ENCODE assay signal across 1 cellular context in the genomic region with DNA sequence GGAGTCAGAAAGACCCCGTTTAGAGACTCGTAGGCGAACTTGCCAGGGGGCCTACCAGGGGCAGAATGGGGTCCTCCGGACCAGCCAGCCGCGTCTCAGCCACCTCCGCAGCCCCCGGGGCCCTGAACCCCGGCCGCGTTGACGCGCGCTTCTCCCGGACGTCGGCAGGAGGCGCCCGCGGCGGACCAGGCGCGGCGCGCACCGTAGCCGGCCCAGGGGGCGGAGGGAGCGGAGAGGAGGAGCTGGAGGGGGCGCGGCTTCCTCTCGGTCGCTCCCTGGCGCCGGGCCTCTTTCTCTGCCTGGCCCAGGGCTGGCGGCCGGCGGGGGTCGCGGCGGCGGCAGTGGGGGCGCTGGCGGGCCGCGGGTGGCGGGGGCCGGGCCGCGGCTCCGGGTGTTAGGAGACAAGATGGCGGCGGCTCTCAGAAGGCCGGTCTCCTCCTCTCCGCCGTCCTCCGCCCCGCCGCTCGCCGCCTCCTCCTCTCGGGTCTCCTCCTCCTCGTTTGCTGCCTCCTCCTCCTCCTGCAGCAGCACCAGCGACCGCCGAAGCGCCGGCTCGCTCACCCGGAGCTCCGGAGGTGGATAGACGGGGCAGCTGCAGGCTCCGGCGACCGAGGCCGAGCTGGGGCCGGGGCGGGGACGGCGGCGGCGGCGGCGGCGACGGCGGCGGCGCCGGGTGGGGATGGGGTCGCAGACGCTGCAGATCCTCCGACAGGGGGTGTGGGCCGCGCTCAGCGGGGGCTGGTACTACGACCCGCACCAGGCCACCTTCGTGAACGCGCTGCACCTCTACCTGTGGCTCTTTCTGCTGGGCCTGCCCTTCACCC.
TF ChIP-seq lines count a peak whose summit lies in the region.

A gene (plus strand): TSS at position 288 of the 824 bp plus-strand sequence. CDS start 392 bp downstream, at position 680.

TF ChIP-seq in WTC11, 78 proteins besides CTCF, POLR2A, EP300 and RAD21 (continued from another document):
- TF ChIP-seq, protein P1, sequence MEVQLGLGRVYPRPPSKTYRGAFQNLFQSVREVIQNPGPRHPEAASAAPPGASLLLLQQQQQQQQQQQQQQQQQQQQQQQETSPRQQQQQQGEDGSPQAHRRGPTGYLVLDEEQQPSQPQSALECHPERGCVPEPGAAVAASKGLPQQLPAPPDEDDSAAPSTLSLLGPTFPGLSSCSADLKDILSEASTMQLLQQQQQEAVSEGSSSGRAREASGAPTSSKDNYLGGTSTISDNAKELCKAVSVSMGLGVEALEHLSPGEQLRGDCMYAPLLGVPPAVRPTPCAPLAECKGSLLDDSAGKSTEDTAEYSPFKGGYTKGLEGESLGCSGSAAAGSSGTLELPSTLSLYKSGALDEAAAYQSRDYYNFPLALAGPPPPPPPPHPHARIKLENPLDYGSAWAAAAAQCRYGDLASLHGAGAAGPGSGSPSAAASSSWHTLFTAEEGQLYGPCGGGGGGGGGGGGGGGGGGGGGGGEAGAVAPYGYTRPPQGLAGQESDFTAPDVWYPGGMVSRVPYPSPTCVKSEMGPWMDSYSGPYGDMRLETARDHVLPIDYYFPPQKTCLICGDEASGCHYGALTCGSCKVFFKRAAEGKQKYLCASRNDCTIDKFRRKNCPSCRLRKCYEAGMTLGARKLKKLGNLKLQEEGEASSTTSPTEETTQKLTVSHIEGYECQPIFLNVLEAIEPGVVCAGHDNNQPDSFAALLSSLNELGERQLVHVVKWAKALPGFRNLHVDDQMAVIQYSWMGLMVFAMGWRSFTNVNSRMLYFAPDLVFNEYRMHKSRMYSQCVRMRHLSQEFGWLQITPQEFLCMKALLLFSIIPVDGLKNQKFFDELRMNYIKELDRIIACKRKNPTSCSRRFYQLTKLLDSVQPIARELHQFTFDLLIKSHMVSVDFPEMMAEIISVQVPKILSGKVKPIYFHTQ (CRISPR knock-in tag; IDR thresholded peaks at IDR 0.05) = no peak
- TF ChIP-seq ZNF138 (CRISPR knock-in tag; conservative IDR thresholded peaks at IDR 0.05) (no peak), HMGA2 (CRISPR knock-in tag; IDR thresholded peaks at IDR 0.05) (no peak), SP1 (CRISPR knock-in tag; conservative IDR thresholded peaks at IDR 0.05) (peak; percentile 85), CBFB (CRISPR knock-in tag; IDR thresholded peaks at IDR 0.05; ENCODE audit: low read depth) (peak; percentile 84; the same call in 1 of the 2 replicates), TEAD4 (CRISPR knock-in tag; IDR thresholded peaks at IDR 0.05) (no peak), NR1H2 (CRISPR knock-in tag; IDR thresholded peaks at IDR 0.05) (no peak), RELA (CRISPR knock-in tag; IDR thresholded peaks at IDR 0.05; ENCODE audit: borderline replicate concordance) (no peak), IRF2 (CRISPR knock-in tag; IDR thresholded peaks at IDR 0.05; ENCODE audit: borderline replicate concordance, low read depth) (no peak)
- TF ChIP-seq, protein P2, sequence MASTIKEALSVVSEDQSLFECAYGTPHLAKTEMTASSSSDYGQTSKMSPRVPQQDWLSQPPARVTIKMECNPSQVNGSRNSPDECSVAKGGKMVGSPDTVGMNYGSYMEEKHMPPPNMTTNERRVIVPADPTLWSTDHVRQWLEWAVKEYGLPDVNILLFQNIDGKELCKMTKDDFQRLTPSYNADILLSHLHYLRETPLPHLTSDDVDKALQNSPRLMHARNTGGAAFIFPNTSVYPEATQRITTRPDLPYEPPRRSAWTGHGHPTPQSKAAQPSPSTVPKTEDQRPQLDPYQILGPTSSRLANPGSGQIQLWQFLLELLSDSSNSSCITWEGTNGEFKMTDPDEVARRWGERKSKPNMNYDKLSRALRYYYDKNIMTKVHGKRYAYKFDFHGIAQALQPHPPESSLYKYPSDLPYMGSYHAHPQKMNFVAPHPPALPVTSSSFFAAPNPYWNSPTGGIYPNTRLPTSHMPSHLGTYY (CRISPR knock-in tag; IDR thresholded peaks at IDR 0.05) = no peak
- TF ChIP-seq, protein P3, sequence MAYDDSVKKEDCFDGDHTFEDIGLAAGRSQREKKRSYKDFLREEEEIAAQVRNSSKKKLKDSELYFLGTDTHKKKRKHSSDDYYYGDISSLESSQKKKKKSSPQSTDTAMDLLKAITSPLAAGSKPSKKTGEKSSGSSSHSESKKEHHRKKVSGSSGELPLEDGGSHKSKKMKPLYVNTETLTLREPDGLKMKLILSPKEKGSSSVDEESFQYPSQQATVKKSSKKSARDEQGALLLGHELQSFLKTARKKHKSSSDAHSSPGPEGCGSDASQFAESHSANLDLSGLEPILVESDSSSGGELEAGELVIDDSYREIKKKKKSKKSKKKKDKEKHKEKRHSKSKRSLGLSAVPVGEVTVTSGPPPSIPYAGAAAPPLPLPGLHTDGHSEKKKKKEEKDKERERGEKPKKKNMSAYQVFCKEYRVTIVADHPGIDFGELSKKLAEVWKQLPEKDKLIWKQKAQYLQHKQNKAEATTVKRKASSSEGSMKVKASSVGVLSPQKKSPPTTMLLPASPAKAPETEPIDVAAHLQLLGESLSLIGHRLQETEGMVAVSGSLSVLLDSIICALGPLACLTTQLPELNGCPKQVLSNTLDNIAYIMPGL (CRISPR knock-in tag; IDR thresholded peaks at IDR 0.05) = peak; percentile 83
- TF ChIP-seq, protein P4, sequence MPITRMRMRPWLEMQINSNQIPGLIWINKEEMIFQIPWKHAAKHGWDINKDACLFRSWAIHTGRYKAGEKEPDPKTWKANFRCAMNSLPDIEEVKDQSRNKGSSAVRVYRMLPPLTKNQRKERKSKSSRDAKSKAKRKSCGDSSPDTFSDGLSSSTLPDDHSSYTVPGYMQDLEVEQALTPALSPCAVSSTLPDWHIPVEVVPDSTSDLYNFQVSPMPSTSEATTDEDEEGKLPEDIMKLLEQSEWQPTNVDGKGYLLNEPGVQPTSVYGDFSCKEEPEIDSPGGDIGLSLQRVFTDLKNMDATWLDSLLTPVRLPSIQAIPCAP (CRISPR knock-in tag; IDR thresholded peaks at IDR 0.05) = no peak
- TF ChIP-seq, protein P5, sequence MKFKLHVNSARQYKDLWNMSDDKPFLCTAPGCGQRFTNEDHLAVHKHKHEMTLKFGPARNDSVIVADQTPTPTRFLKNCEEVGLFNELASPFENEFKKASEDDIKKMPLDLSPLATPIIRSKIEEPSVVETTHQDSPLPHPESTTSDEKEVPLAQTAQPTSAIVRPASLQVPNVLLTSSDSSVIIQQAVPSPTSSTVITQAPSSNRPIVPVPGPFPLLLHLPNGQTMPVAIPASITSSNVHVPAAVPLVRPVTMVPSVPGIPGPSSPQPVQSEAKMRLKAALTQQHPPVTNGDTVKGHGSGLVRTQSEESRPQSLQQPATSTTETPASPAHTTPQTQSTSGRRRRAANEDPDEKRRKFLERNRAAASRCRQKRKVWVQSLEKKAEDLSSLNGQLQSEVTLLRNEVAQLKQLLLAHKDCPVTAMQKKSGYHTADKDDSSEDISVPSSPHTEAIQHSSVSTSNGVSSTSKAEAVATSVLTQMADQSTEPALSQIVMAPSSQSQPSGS (CRISPR knock-in tag; IDR thresholded peaks at IDR 0.05; ENCODE audit: borderline replicate concordance, low read depth) = no peak
- TF ChIP-seq, protein P6, sequence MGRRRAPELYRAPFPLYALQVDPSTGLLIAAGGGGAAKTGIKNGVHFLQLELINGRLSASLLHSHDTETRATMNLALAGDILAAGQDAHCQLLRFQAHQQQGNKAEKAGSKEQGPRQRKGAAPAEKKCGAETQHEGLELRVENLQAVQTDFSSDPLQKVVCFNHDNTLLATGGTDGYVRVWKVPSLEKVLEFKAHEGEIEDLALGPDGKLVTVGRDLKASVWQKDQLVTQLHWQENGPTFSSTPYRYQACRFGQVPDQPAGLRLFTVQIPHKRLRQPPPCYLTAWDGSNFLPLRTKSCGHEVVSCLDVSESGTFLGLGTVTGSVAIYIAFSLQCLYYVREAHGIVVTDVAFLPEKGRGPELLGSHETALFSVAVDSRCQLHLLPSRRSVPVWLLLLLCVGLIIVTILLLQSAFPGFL (CRISPR knock-in tag; IDR thresholded peaks at IDR 0.05; ENCODE audit: borderline replicate concordance) = no peak
